In genomic region chr1:156513189-156513588, GRCh38 we compare ENCODE assay signal across 22 cellular contexts. TPM values are rescaled to one million over a fixed set of nuclear protein-coding genes. Genes with fewer than 3 reads are reported as not detected.
"Had no signal": no experiment of that assay in that cellular context is flagged by ENCODE, and none has a peak within 500 bp of the region (broad histone marks: within the 10 kb centered on the region; RNA-seq: fewer than 3 reads in every experiment).

No MANE protein-coding gene starts in this region.

- H3K36me3 ChIP-seq: adrenal gland, ascending aorta, brain microvascular endothelial cell, colonic mucosa, esophagus squamous epithelium, left lung, stomach had no signal

- H3K4me1 ChIP-seq: colonic mucosa, foreskin keratinocyte had no signal

- H3K27ac ChIP-seq: adrenal gland, ascending aorta, brain microvascular endothelial cell, colonic mucosa, foreskin keratinocyte, hepatocyte, left lung, testis had no signal

- ATAC-seq: activated CD8-positive, alpha-beta T cell treated with anti-CD3 and anti-CD28 coated beads, Interleukin-2, amount 10 ng/mL, durations not matched to agents 7 days and 5 days; effector memory CD8-positive, alpha-beta T cell; foreskin keratinocyte; left lung; naive thymus-derived CD4-positive, alpha-beta T cell had no signal

- H3K4me3 ChIP-seq: adrenal gland, ascending aorta, colonic mucosa, dorsolateral prefrontal cortex, esophagus squamous epithelium, hepatocyte, left lung, lung, stomach, testis had no signal

- H3K27me3 ChIP-seq: adrenal gland, ascending aorta, brain microvascular endothelial cell, colonic mucosa, dorsolateral prefrontal cortex, esophagus squamous epithelium, hepatocyte, left lung, stomach, testis had no signal

- H3K9me3 ChIP-seq: adrenal gland, ascending aorta, colonic mucosa, esophagus squamous epithelium, left lung, stomach, testis had no signal

- DNase-seq: activated CD4-positive, alpha-beta T cell treated with anti-CD3 and anti-CD28 coated beads for 1 hour; activated CD4-positive, alpha-beta T cell treated with anti-CD3 and anti-CD28 coated beads, Interleukin-2, amount 50 U/mL, for 1 hour; activated CD8-positive, alpha-beta T cell treated with anti-CD3 and anti-CD28 coated beads, Interleukin-2, amount 10 ng/mL, durations not matched to agents 7 days and 5 days; activated gamma-delta T cell; activated naive CD4-positive, alpha-beta T cell treated with anti-CD3 and anti-CD28 coated beads, Interleukin-2, amount 50 U/mL, for 16 hours; adrenal gland; brain microvascular endothelial cell; central memory CD4-positive, alpha-beta T cell; colonic mucosa; dorsolateral prefrontal cortex; effector memory CD8-positive, alpha-beta T cell; esophagus squamous epithelium; foreskin keratinocyte; immature natural killer cell; naive thymus-derived CD4-positive, alpha-beta T cell; stomach; T-helper 9 cell; testis had no signal

RNA-seq across cellular contexts. Expression of gene IQGAP3, which starts 59.2 kb away (rescaled TPM):
- total RNA-seq: ascending aorta had no signal
- polyA plus RNA-seq: immature natural killer cell; naive thymus-derived CD4-positive, alpha-beta T cell had no signal
